ENCODE assay signal across 8 cellular contexts in the genomic region with DNA sequence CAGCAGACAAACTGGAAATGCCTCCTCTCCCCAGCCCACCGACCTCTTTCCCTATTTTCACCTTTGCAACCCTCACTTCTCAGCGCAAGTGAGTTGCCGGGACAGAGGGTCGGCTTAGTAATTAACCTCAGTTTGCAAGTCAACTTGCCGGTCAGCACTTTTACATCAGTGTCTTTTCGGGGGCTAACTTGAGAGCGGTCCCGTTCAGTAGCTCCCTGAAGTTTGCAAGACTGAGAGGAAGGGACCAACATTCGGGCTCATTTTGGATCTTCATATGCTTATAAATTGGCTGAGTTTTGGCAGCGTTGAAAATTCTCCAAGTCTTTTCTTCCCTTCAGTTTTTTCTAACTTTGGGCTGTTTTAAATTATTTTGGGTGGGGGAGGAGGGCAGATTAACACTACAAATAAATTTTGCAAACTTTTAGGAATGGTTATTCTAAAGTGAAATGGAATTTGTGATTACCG. TPM values are rescaled to one million over a fixed set of nuclear protein-coding genes. Genes with fewer than 3 reads are reported as not detected.
A peak's percentile ranks its signal among the peaks of the same experiment; 100 is the strongest.
DNase-seq lines count a peak whose midpoint lies in the region; ATAC-seq and TF ChIP-seq lines count a peak whose summit lies in the region.

No MANE protein-coding gene starts in this region.

- TF ChIP-seq CTCF in SU-DHL-6 (IDR thresholded peaks at IDR 0.05; ENCODE audit: insufficient read depth, low read length, poor library complexity, severe bottlenecking) = no peak
- TF ChIP-seq CTCF in foreskin keratinocyte (conservative IDR thresholded peaks at IDR 0.05) = no peak

- no peak for DNase-seq in foreskin keratinocyte
- DNase-seq in NCI-H82 (lab: John Stamatoyannopoulos, UW) = no peak
- no peak for DNase-seq in islet precursor cell
- DNase-seq in LoVo (ENCODE audit: low spot score) = no peak

- H3K9me3 ChIP-seq in SU-DHL-6 (ENCODE audit: insufficient read depth, low read length) = no peaks in the 10 kb centered on the region
- H3K9me3 ChIP-seq in skeletal muscle tissue (ENCODE audit: control insufficient read depth in 3 of 3, low read length in 3 of 3) = no peaks in the 10 kb centered on the region

- no peak overlapping the region; the same call in 1 of the 2 replicates for H3K27ac ChIP-seq in SU-DHL-6 (ENCODE audit: low read depth, low read length)
- peak overlapping the region; percentile 32 for H3K27ac ChIP-seq in foreskin keratinocyte
- H3K27ac ChIP-seq in skeletal muscle tissue (ENCODE audit: low read depth, low read length) = peak overlapping the region; percentile 96

- H4K20me1 ChIP-seq in SU-DHL-6 (ENCODE audit: low read depth, low read length) = no peaks in the 10 kb centered on the region

- H3K9me2 ChIP-seq in SU-DHL-6 (replicated peaks; ENCODE audit: insufficient read depth, low read length) = no peaks in the 10 kb centered on the region

- H3K9ac ChIP-seq in SU-DHL-6 (ENCODE audit: low read length) = peak overlapping the region; percentile 80
- H3K9ac ChIP-seq in skeletal muscle tissue (ENCODE audit: low read depth in 1 of 3, low read length in 3 of 3) = peak overlapping the region; percentile 64 to 99 (median 98)

- H3K36me3 ChIP-seq in SU-DHL-6 (ENCODE audit: low read length) (no peaks in the 10 kb centered on the region), skeletal muscle tissue (ENCODE audit: control insufficient read depth in 3 of 3, insufficient read depth in 3 of 3, low read length in 3 of 3) (peaks cover 5 to 6% (median 5%) of the 10 kb centered on the region in 3 donors)

- no peaks in the 10 kb centered on the region for H3K27me3 ChIP-seq in SU-DHL-6 (ENCODE audit: low read length)
- H3K27me3 ChIP-seq in foreskin keratinocyte = no peaks in the 10 kb centered on the region
- H3K27me3 ChIP-seq in skeletal muscle tissue (ENCODE audit: control insufficient read depth in 3 of 3, insufficient read depth in 3 of 3, low read length in 3 of 3) = no peaks in the 10 kb centered on the region

- ATAC-seq in GM18909 (IDR thresholded peaks at IDR 0.05; ENCODE audit: poor library complexity, unreplicated experiment) (peak; percentile 7), foreskin keratinocyte (no peak), HG03159 (IDR thresholded peaks at IDR 0.05; ENCODE audit: unreplicated experiment) (no peak)

- H3F3A ChIP-seq in SU-DHL-6 (ENCODE audit: insufficient read depth) = peaks cover 15% of the 10 kb centered on the region

- peaks cover 9% of the 10 kb centered on the region for H3K4me1 ChIP-seq in foreskin keratinocyte
- H3K4me1 ChIP-seq in skeletal muscle tissue (ENCODE audit: control insufficient read depth in 3 of 3, insufficient read depth in 3 of 3, low read length in 3 of 3) = peaks cover 0 to 8% (median 5%) of the 10 kb centered on the region in 3 donors

- peak overlapping the region; percentile 80 for H3K4me3 ChIP-seq in SU-DHL-6 (ENCODE audit: insufficient read depth, low read length, poor library complexity, severe bottlenecking)
- peak overlapping the region; percentile 92 to 100 (median 96) for H3K4me3 ChIP-seq in skeletal muscle tissue (ENCODE audit: low read length in 3 of 3)

- H2AFZ ChIP-seq in SU-DHL-6 (ENCODE audit: low read depth, low read length, severe bottlenecking) = peak overlapping the region; percentile 69

- H3K4me2 ChIP-seq in SU-DHL-6 (ENCODE audit: low read depth, low read length, poor library complexity, severe bottlenecking) = peak overlapping the region; percentile 86

- peaks cover 19% of the 10 kb centered on the region for H3K79me2 ChIP-seq in SU-DHL-6 (ENCODE audit: insufficient read depth, low read length)

RNA-seq across cellular contexts. Expression of a gene that starts 0.8 kb away (rescaled TPM):
- total RNA-seq in foreskin keratinocyte (10.1 and 11.6 TPM in 2 replicates), skeletal muscle tissue (20.9 TPM)
- 5.6 and 7.2 TPM in 2 replicates for polyA plus RNA-seq in foreskin keratinocyte

RNA-seq across cellular contexts. Expression of a gene that starts 17.9 kb away (rescaled TPM):
- total RNA-seq in foreskin keratinocyte = 15.5 and 15.9 TPM in 2 replicates
- 3.7 and 4.5 TPM in 2 replicates for polyA plus RNA-seq in foreskin keratinocyte
- 83.5 TPM for total RNA-seq in skeletal muscle tissue
